ENCODE assay signal across 8 cellular contexts in the genomic region with DNA sequence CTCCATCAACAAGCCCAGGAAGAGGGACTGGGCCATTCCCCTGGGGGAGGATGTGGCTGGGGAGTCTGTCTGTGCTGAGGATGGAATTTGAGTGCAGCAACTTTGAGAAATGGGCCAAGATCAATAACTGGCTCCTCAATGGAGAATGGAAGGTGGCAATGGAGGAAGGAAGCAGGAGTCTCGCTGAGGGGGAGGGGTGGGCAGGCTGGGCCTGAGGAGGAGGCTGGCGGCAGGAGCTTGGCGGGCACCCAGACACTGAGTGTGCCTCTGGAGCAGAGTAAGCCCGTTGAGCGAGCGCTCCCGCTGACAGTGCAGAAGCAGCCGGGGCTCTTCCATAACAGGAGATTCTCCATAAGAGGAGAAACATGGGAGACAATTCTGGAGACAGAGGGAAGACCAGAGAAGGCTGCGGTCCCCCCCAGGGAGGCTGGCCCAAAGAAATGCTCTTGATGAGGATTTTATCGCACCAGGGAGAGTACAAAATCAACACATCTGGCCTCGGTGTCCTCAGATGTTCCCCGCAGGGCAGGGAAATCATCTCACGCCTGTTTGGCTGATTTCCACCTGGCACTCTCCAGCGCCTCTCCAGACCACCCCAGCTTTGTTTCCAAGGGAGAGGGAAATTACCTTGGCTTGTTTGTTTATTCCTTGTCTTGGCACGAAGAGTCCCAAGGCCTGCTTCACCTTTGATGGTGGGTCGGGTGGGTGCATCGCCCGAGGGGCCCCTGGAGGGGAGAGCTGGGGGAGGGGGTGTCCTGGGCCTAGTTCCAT. TPM values are rescaled to one million over a fixed set of nuclear protein-coding genes. Genes with fewer than 3 reads are reported as not detected.
DNase-seq lines count a peak whose midpoint lies in the region; ATAC-seq, FAIRE-seq and TF ChIP-seq lines count a peak whose summit lies in the region.

No MANE protein-coding gene starts in this region.

- H3K27ac Mint-ChIP-seq in chondrocyte (ENCODE audit: unreplicated experiment): peak overlapping the region; percentile 73

- peaks cover 14 to 34% of the 10 kb centered on the region in 2 experiments for H3K27me3 ChIP-seq in mesenchymal stem cell (ENCODE audit: control insufficient read depth in 1 of 2, insufficient read depth in 1 of 2, low read length in 2 of 2)

- H2BK120ac ChIP-seq in mesenchymal stem cell (ENCODE audit: low read depth, low read length): no peak overlapping the region

- H2AK5ac ChIP-seq in mesenchymal stem cell (ENCODE audit: low read length, severe bottlenecking): no peak overlapping the region

- H2BK15ac ChIP-seq in mesenchymal stem cell (ENCODE audit: low read depth, poor library complexity, severe bottlenecking): no peak overlapping the region

- H2AFZ ChIP-seq in mesenchymal stem cell (ENCODE audit: low read depth, low read length): no peak overlapping the region

- H4K8ac ChIP-seq in mesenchymal stem cell (ENCODE audit: low read length): peak overlapping the region; percentile 46

- H3K18ac ChIP-seq in mesenchymal stem cell (ENCODE audit: low read depth in 1 of 2, low read length in 2 of 2): peak overlapping the region; percentile 9 to 35

- H2BK5ac ChIP-seq in mesenchymal stem cell (ENCODE audit: low read depth, low read length, poor library complexity, severe bottlenecking): no peak overlapping the region

- H3K4me1 Mint-ChIP-seq in chondrocyte (ENCODE audit: low read depth): peaks cover 23% of the 10 kb centered on the region

- H2BK12ac ChIP-seq in mesenchymal stem cell (ENCODE audit: low read length in 2 of 2): peak overlapping the region in 1 of 2 experiments; percentile 54

- H3K36me3 ChIP-seq in mesenchymal stem cell (ENCODE audit: control insufficient read depth in 1 of 2, insufficient read depth in 2 of 2, low read depth in 1 of 2, low read length in 2 of 2): peaks cover 18 to 32% of the 10 kb centered on the region in 2 experiments

- peak overlapping the region; percentile 72 for H3K9ac ChIP-seq in mesenchymal stem cell (ENCODE audit: low read length)

- H3K9me3 Mint-ChIP-seq in chondrocyte (ENCODE audit: low read depth): no peaks in the 10 kb centered on the region

- no peak overlapping the region for H3K4me3 ChIP-seq in AG09309 (ENCODE audit: control insufficient read depth, low read depth, low read length)
- H3K4me3 ChIP-seq in mesenchymal stem cell (ENCODE audit: insufficient read depth in 1 of 2, low read depth in 1 of 2, low read length in 2 of 2): peak overlapping the region in 1 of 2 experiments; percentile 58

- H3K79me1 ChIP-seq in mesenchymal stem cell (replicated peaks; ENCODE audit: low read length, poor library complexity, severe bottlenecking): peaks cover under 1% of the 10 kb centered on the region

- no peak overlapping the region for H3K4me3 Mint-ChIP-seq in chondrocyte (ENCODE audit: unreplicated experiment)

- H3K36me3 Mint-ChIP-seq in chondrocyte (ENCODE audit: low read depth): peaks cover 3% of the 10 kb centered on the region

- FAIRE-seq in GM12892 (lab: Jason Lieb, UNC): no peak

- H3K4me2 ChIP-seq in mesenchymal stem cell (ENCODE audit: low read length, poor library complexity, severe bottlenecking): no peak overlapping the region

- no peaks in the 10 kb centered on the region for H3K9me3 ChIP-seq in mesenchymal stem cell (ENCODE audit: control insufficient read depth, low read length)

- no peak for TF ChIP-seq POLR2A in GM12892 (IDR thresholded peaks at IDR 0.05; ENCODE audit: low read depth, low read length)

- H4K91ac ChIP-seq in mesenchymal stem cell (ENCODE audit: low read length): peak overlapping the region; percentile 90

- H3K27ac ChIP-seq in mesenchymal stem cell (ENCODE audit: low read length, poor library complexity, severe bottlenecking): no peak overlapping the region

- peaks cover 4% of the 10 kb centered on the region for H3K27me3 Mint-ChIP-seq in chondrocyte (ENCODE audit: low read depth)

- H3K4me1 ChIP-seq in mesenchymal stem cell (ENCODE audit: control insufficient read depth, insufficient read depth, low read depth, low read length): peaks cover 43% of the 10 kb centered on the region

- H3K14ac ChIP-seq in mesenchymal stem cell (ENCODE audit: low read length in 2 of 2): peak overlapping the region in 1 of 2 experiments; percentile 74

- 58% methylated on average over 14 of the region's 18 CpGs for WGBS in mesenchymal stem cell

- DNase-seq in AG09309 (ENCODE audit: low read depth) (peak; percentile 48), NCI-H146 (lab: John Stamatoyannopoulos, UW) (peak; percentile 63), chondrocyte (ENCODE audit: low spot score) (peak; percentile 68), mesenchymal stem cell (no peak), HuH-7.5 (ENCODE audit: low spot score) (no peak), GM12892 (ENCODE audit: insufficient read length) (no peak)

- peak overlapping the region in 1 of 2 experiments; percentile 38 for H3K4ac ChIP-seq in mesenchymal stem cell (ENCODE audit: low read depth in 1 of 2, low read length in 2 of 2)

- no peak for ATAC-seq in GM21526 (IDR thresholded peaks at IDR 0.05; ENCODE audit: low FRiP score, unreplicated experiment)
- no peak for ATAC-seq in GM19023 (IDR thresholded peaks at IDR 0.05; ENCODE audit: unreplicated experiment)

- no peak overlapping the region for H3K23ac ChIP-seq in mesenchymal stem cell (ENCODE audit: low read length in 2 of 2)

- TF ChIP-seq CTCF in AG09309 (IDR thresholded peaks at IDR 0.05; ENCODE audit: control insufficient read depth, insufficient read depth, low read depth, low read length, missing control alignments) (no peak), chondrocyte (IDR thresholded peaks at IDR 0.05) (no peak)

RNA-seq across cellular contexts. Expression of gene MMP15, which starts 2.8 kb away (rescaled TPM):
- total RNA-seq in chondrocyte: 5.9 to 12.0 TPM (median 11.2 TPM) in 3 replicates
- 13.9 TPM for polyA plus RNA-seq in mesenchymal stem cell (2013, experiment 1 of 2)
- polyA plus RNA-seq in mesenchymal stem cell (2013, experiment 2 of 2): 13.9 TPM
- not detected for polyA plus RNA-seq in GM12892 (2012; ENCODE audit: missing spikeins)

RNA-seq across cellular contexts. Expression of gene USB1, which starts 21.6 kb away (rescaled TPM):
- total RNA-seq in chondrocyte: 37.9 to 46.0 TPM (median 41.5 TPM) in 3 replicates
- 37.7 TPM for polyA plus RNA-seq in mesenchymal stem cell (2013, experiment 1 of 2)
- 38.4 TPM for polyA plus RNA-seq in mesenchymal stem cell (2013, experiment 2 of 2)
- polyA plus RNA-seq in GM12892 (2012; ENCODE audit: missing spikeins): 15.5 TPM

RNA-seq across cellular contexts. Expression of gene ZNF319, which starts 22.3 kb away (rescaled TPM):
- total RNA-seq in chondrocyte: 9.2 to 12.0 TPM (median 11.9 TPM) in 3 replicates
- 10.0 TPM for polyA plus RNA-seq in mesenchymal stem cell (2013, experiment 1 of 2)
- 10.1 TPM for polyA plus RNA-seq in mesenchymal stem cell (2013, experiment 2 of 2)
- polyA plus RNA-seq in GM12892 (2012; ENCODE audit: missing spikeins): 1.4 TPM

RNA-seq across cellular contexts. Expression of gene CNGB1, which starts 51.9 kb away (rescaled TPM):
- total RNA-seq in chondrocyte: not detected in 3 replicates
- polyA plus RNA-seq in mesenchymal stem cell (2013, experiment 1 of 2): not detected
- 0.01 TPM for polyA plus RNA-seq in mesenchymal stem cell (2013, experiment 2 of 2)
- polyA plus RNA-seq in GM12892 (2012; ENCODE audit: missing spikeins): not detected

Comparison
In these comparisons a context has a peak if more than half of its experiments do, and no peak if none do; other contexts are left out.
1. DNase-seq: peak in AG09309 (single experiment), NCI-H146 (single experiment) and chondrocyte (single experiment); none in mesenchymal stem cell (single experiment), HuH-7.5 (single experiment) and GM12892 (single experiment).